In genomic region chr10:17475661-17476060, GRCh38 we compare ENCODE assay signal across 23 cellular contexts. TPM values are rescaled to one million over a fixed set of nuclear protein-coding genes. Genes with fewer than 3 reads are reported as not detected.
DNase-seq lines count a peak whose midpoint lies in the region; ATAC-seq, FAIRE-seq and TF ChIP-seq lines count a peak whose summit lies in the region.
"Had no signal": no experiment of that assay in that cellular context is flagged by ENCODE, and none has a peak within 500 bp of the region (broad histone marks: within the 10 kb centered on the region; RNA-seq: fewer than 3 reads in every experiment).

No MANE protein-coding gene starts in this region.

- H3K23ac ChIP-seq in H1 (ENCODE audit: insufficient read length) = no peak overlapping the region

- no peak overlapping the region for H4K91ac ChIP-seq in H1 (replicated peaks; ENCODE audit: insufficient read length, low read length)

- H3K27me3 ChIP-seq in right lobe of liver (no peaks in the 10 kb centered on the region), HepG2 (ENCODE audit: control insufficient read depth in 1 of 2, insufficient read depth in 2 of 2, low read length in 2 of 2) (peaks cover 0 to 4% of the 10 kb centered on the region in 2 experiments; a peak in 1 of 5 replicates), GM12878 (replicated peaks in 1 of 2; ENCODE audit: control insufficient read depth in 2 of 2, insufficient read depth in 2 of 2, low read length in 1 of 2) (no peaks in the 10 kb centered on the region), H1 (replicated peaks in 1 of 4; ENCODE audit: control insufficient read depth in 3 of 4, extremely low read depth in 1 of 4, insufficient read depth in 3 of 4, low read length in 3 of 4) (peaks cover 0 to 1% (median 0%) of the 10 kb centered on the region in 4 experiments; a peak in 1 of 7 replicates)
- H3K27me3 ChIP-seq: BLaER1 had no signal

- TF ChIP-seq CTCF in right lobe of liver (IDR thresholded peaks at IDR 0.05) = no peak
- TF ChIP-seq CTCF in HepG2 (CRISPR knock-in tag; IDR thresholded peaks at IDR 0.05) = no peak
- no peak for TF ChIP-seq CTCF in GM12878 (IDR thresholded peaks at IDR 0.05 in 2 of 3, conservative IDR thresholded peaks at IDR 0.05 in 1 of 3; ENCODE audit: control insufficient read depth in 2 of 3, extremely low read depth in 1 of 3, insufficient read depth in 1 of 3, low read depth in 3 of 3, low read length in 3 of 3)
- no peak for TF ChIP-seq CTCF in H1 (IDR thresholded peaks at IDR 0.05; ENCODE audit: control extremely low read depth in 1 of 3, insufficient read depth in 1 of 3, low read depth in 1 of 3, low read length in 3 of 3)

- TF ChIP-seq POLR2A in right lobe of liver (IDR thresholded peaks at IDR 0.05) (no peak), HepG2 (IDR thresholded peaks at IDR 0.05; ENCODE audit: insufficient read depth in 1 of 2, low read depth in 2 of 2, low read length in 2 of 2) (no peak), GM12878 (IDR thresholded peaks at IDR 0.05; ENCODE audit: low read depth, low read length) (no peak), H1 (IDR thresholded peaks at IDR 0.05; ENCODE audit: control extremely low read depth in 1 of 2, low read depth in 2 of 2, low read length in 2 of 2) (no peak)

- H3K14ac ChIP-seq in H1 (ENCODE audit: insufficient read length) = no peak overlapping the region

- H2AK5ac ChIP-seq in H1 (ENCODE audit: low read depth, low read length) = no peak overlapping the region

- SMC1A ChIA-PET in GM12878 (lab: Charles Lee; ENCODE audit: uncharacterized antibody, unreplicated experiment) = interaction anchor here (1.0 kb wide), 1 partner anchor 9 kb away, joined by 4 read pairs; no protein-coding TSS in a partner anchor

- H3K4me2 ChIP-seq in HepG2 (ENCODE audit: low read depth, low read length) (no peak overlapping the region), GM12878 (ENCODE audit: control insufficient read depth, insufficient read depth) (no peak overlapping the region), H1 (ENCODE audit: insufficient read depth in 1 of 2, low read depth in 2 of 2, low read length in 2 of 2) (no peak overlapping the region)
- H3K4me2 ChIP-seq: BLaER1 had no signal

- H4K8ac ChIP-seq in H1 (ENCODE audit: extremely low read depth, insufficient read depth, low read length) = no peak overlapping the region

- H3K4me1 ChIP-seq in right lobe of liver = no peaks in the 10 kb centered on the region
- H3K4me1 ChIP-seq in HepG2 (ENCODE audit: insufficient read depth, low read length) = no peaks in the 10 kb centered on the region
- no peaks in the 10 kb centered on the region for H3K4me1 ChIP-seq in GM12878 (ENCODE audit: control insufficient read depth, insufficient read depth, low read length)
- no peaks in the 10 kb centered on the region; a peak in 1 of 7 replicates for H3K4me1 ChIP-seq in H1 (replicated peaks in 1 of 4; ENCODE audit: control insufficient read depth in 3 of 4, insufficient read depth in 4 of 4, low read length in 3 of 4)

- no peak overlapping the region for H3K4ac ChIP-seq in H1 (replicated peaks; ENCODE audit: insufficient read length, low read depth, low read length)

- H2AFZ ChIP-seq in HepG2 (ENCODE audit: low read length) (no peak overlapping the region), GM12878 (ENCODE audit: control insufficient read depth, low read depth, low read length) (no peak overlapping the region), H1 (ENCODE audit: low read length) (no peak overlapping the region)

- H3K9ac ChIP-seq in HepG2 (ENCODE audit: insufficient read depth, low read depth, low read length) (no peak overlapping the region), GM12878 (ENCODE audit: control insufficient read depth, insufficient read depth, low read length) (no peak overlapping the region), H1 (replicated peaks in 1 of 4; ENCODE audit: extremely low read depth in 1 of 4, low read depth in 3 of 4, low read length in 3 of 4) (no peak overlapping the region)
- H3K9ac ChIP-seq: BLaER1 had no signal

- H4K20me1 ChIP-seq in HepG2 (ENCODE audit: insufficient read depth, low read length) (no peaks in the 10 kb centered on the region), GM12878 (ENCODE audit: control insufficient read depth, insufficient read depth) (no peaks in the 10 kb centered on the region), H1 (replicated peaks in 1 of 2; ENCODE audit: control insufficient read depth in 1 of 2, insufficient read depth in 2 of 2, low read length in 2 of 2) (no peaks in the 10 kb centered on the region)
- H4K20me1 ChIP-seq: BLaER1 had no signal

- no peak for DNase-seq in right lobe of liver
- no peak for DNase-seq in HepG2 (ENCODE audit: low spot score)
- no peak for DNase-seq in GM12878 (ENCODE audit: low read depth, low spot score)
- no peak for DNase-seq in H1 (ENCODE audit: low read depth in 1 of 2, low spot score in 2 of 2)
- peak; percentile 70 for DNase-seq in pulmonary artery endothelial cell (ENCODE audit: low read depth, low spot score)
- no peak for DNase-seq in NCI-H2171 treated with DMSO at 0.1 percent for 48 hours (lab: John Stamatoyannopoulos, UW)
- no peak for DNase-seq in activated naive CD4-positive, alpha-beta T cell treated with Interleukin-2 at 50 U/mL for 16 hours
- no peak for DNase-seq in NCI-H2227 (lab: John Stamatoyannopoulos, UW; ENCODE audit: unreplicated experiment)
- DNase-seq: 8988T; Calu3; CD8-positive, alpha-beta T cell; DND-41; EL; HCEC 1CT; HFFc6; KG1 had no signal

- H3K18ac ChIP-seq in H1 (ENCODE audit: extremely low read depth, low read length) = no peak overlapping the region

- ATAC-seq in right lobe of liver (peak in 3 of 4 donors; percentile 23 to 58 (median 33)), HepG2 (no peak), GM12878 (0 out of 3 replicates have a peak, but pooled peaks have one; percentile 35)
- ATAC-seq: CD8-positive, alpha-beta T cell had no signal

- CTCF ChIA-PET in HepG2 (lab: Yijun Ruan, JAX; ENCODE audit: low intra/inter-chr PET ratio, low total read pairs) (no interaction called here), GM12878 (lab: Yijun Ruan, JAX) (no interaction called here), H1 (lab: Charles Lee; ENCODE audit: partially characterized antibody) (no interaction called here)

- no peaks in the 10 kb centered on the region for H3K79me2 ChIP-seq in HepG2 (ENCODE audit: insufficient read depth, low read length)
- H3K79me2 ChIP-seq in GM12878 (ENCODE audit: control insufficient read depth, insufficient read depth, low read length) = no peaks in the 10 kb centered on the region
- H3K79me2 ChIP-seq in H1 (ENCODE audit: control insufficient read depth in 1 of 2, insufficient read depth in 2 of 2, low read length in 2 of 2) = no peaks in the 10 kb centered on the region

- no peaks in the 10 kb centered on the region for H3K36me3 ChIP-seq in right lobe of liver
- H3K36me3 ChIP-seq in HepG2 (replicated peaks in 1 of 2; ENCODE audit: control insufficient read depth in 1 of 2, insufficient read depth in 2 of 2, low read length in 2 of 2) = no peaks in the 10 kb centered on the region
- no peaks in the 10 kb centered on the region for H3K36me3 ChIP-seq in GM12878 (ENCODE audit: control insufficient read depth in 2 of 2, insufficient read depth in 2 of 2, low read length in 1 of 2)
- H3K36me3 ChIP-seq in H1 (ENCODE audit: control insufficient read depth in 2 of 4, insufficient read depth in 4 of 4, low read length in 3 of 4) = no peaks in the 10 kb centered on the region
- H3K36me3 ChIP-seq: BLaER1 had no signal

- no peak overlapping the region for H4K5ac ChIP-seq in H1 (ENCODE audit: insufficient read length, low read depth, low read length)

- H2BK12ac ChIP-seq in H1 (ENCODE audit: low read depth, low read length) = no peak overlapping the region

- TF ChIP-seq EP300 in HepG2 (IDR thresholded peaks at IDR 0.05; ENCODE audit: low read depth in 2 of 2, low read length in 2 of 2) (no peak), HepG2 (CRISPR knock-in tag; IDR thresholded peaks at IDR 0.05; ENCODE audit: borderline replicate concordance) (no peak), GM12878 (IDR thresholded peaks at IDR 0.05; ENCODE audit: borderline replicate concordance in 1 of 2, control insufficient read depth in 1 of 2, low read depth in 2 of 2, low read length in 2 of 2) (no peak), H1 (IDR thresholded peaks at IDR 0.05; ENCODE audit: borderline replicate concordance in 1 of 2, low read depth in 2 of 2, low read length in 2 of 2) (no peak)

- H3K9me3 ChIP-seq in right lobe of liver = no peaks in the 10 kb centered on the region
- no peaks in the 10 kb centered on the region for H3K9me3 ChIP-seq in HepG2 (ENCODE audit: low read length)
- H3K9me3 ChIP-seq in GM12878 (replicated peaks; ENCODE audit: control insufficient read depth, insufficient read depth, low read length) = no peaks in the 10 kb centered on the region; the same call in 2 of the 3 replicates
- H3K9me3 ChIP-seq in H1 (ENCODE audit: insufficient read depth in 2 of 2, low read depth in 1 of 2, low read length in 1 of 2) = no peaks in the 10 kb centered on the region; a peak in 1 of 4 replicates

- no peaks in the 10 kb centered on the region for H3K79me1 ChIP-seq in H1 (ENCODE audit: low read depth, low read length)

- 47% methylated on average over 3 of the region's 3 CpGs for WGBS in right lobe of liver (ENCODE audit: insufficient coverage, low coverage, low lambda C conversion rate, missing lambda C conversion rate)
- WGBS in HepG2 (ENCODE audit: low lambda C conversion rate) = 11% methylated on average over 3 of the region's 3 CpGs
- WGBS in GM12878 (ENCODE audit: insufficient coverage, insufficient replicate concordance, low lambda C conversion rate, missing lambda C conversion rate) = 55% methylated on average over 3 of the region's 3 CpGs
- 89% methylated on average over 3 of the region's 3 CpGs; no CpG with 5 or more reads in 1 of the 2 experiments for WGBS in H1 (ENCODE audit: extremely low coverage in 1 of 2, insufficient coverage in 1 of 2, insufficient read length in 1 of 2, insufficient replicate concordance in 2 of 2, low coverage in 1 of 2, low lambda C conversion rate in 2 of 2, missing lambda C conversion rate in 1 of 2), 2 experiments

- H3K56ac ChIP-seq in H1 (replicated peaks; ENCODE audit: insufficient read length, low read depth, low read length) = no peak overlapping the region

- POLR2A ChIA-PET in HepG2 (lab: Yijun Ruan, JAX) = no interaction called here
- POLR2A ChIA-PET in GM12878 (lab: Charles Lee) = interaction anchor here (0.5 kb wide), 1 partner anchor 681 kb away, joined by 4 read pairs; no protein-coding TSS in a partner anchor
- POLR2A ChIA-PET in H1 (lab: Charles Lee; ENCODE audit: partially characterized antibody) = no interaction called here

- H2BK120ac ChIP-seq in H1 (replicated peaks; ENCODE audit: low read depth, low read length) = peak overlapping the region; percentile 65

- in situ Hi-C loops in HepG2 (cut with HindIII; ENCODE audit: extremely low pct_ligation_motif_present, low pct_unique_long_range_greater_than_20kb) (no loop called here), GM12878 (cut with MboI) (no loop called here)

- H3K4me3 ChIP-seq in right lobe of liver = no peak overlapping the region
- H3K4me3 ChIP-seq in HepG2 (replicated peaks in 1 of 3; ENCODE audit: insufficient read depth in 1 of 3, low read depth in 2 of 3, low read length in 3 of 3) = no peak overlapping the region
- no peak overlapping the region for H3K4me3 ChIP-seq in GM12878
- H3K4me3 ChIP-seq in H1 (ENCODE audit: extremely low read depth in 1 of 4, insufficient read depth in 2 of 4, low read depth in 3 of 4, low read length in 4 of 4) = no peak overlapping the region
- H3K4me3 ChIP-seq: BLaER1 had no signal

- no TSS peak for BruUV-seq in HepG2 (replicated peaks; lab: Mats Ljungman, UMichigan)
- BruUV-seq in GM12878 (replicated peaks; lab: Mats Ljungman, UMichigan) = no TSS peak

- H2BK15ac ChIP-seq in H1 (ENCODE audit: low read length) = no peak overlapping the region

- no peak overlapping the region for H2BK20ac ChIP-seq in H1 (ENCODE audit: low read length)

- no peaks in the 10 kb centered on the region for H3K23me2 ChIP-seq in H1 (ENCODE audit: low read depth, low read length)

- TF ChIP-seq RAD21 in HepG2 (CRISPR knock-in tag; IDR thresholded peaks at IDR 0.05) (no peak), GM12878 (IDR thresholded peaks at IDR 0.05; ENCODE audit: insufficient read depth, low read depth, low read length) (no peak), H1 (IDR thresholded peaks at IDR 0.05 in 1 of 2, conservative IDR thresholded peaks at IDR 0.05 in 1 of 2; ENCODE audit: low read depth in 2 of 2, low read length in 2 of 2) (no peak)

- FAIRE-seq in HepG2 (lab: Jason Lieb, UNC) (no peak), GM12878 (lab: Jason Lieb, UNC) (no peak), H1 (lab: Jason Lieb, UNC) (no peak)
- FAIRE-seq: GM12892, HTR-8/SVneo had no signal

- H3K27ac ChIP-seq in right lobe of liver = no peak overlapping the region
- H3K27ac ChIP-seq in HepG2 (ENCODE audit: extremely low read length, insufficient read depth, low read length) = no peak overlapping the region
- no peak overlapping the region for H3K27ac ChIP-seq in GM12878 (ENCODE audit: control insufficient read depth, insufficient read depth)
- no peak overlapping the region for H3K27ac ChIP-seq in H1 (ENCODE audit: low read depth, low read length)
- H3K27ac ChIP-seq: BLaER1 had no signal

- no peak overlapping the region for H2BK5ac ChIP-seq in H1 (ENCODE audit: low read depth, low read length)

- intact Hi-C loops in right lobe of liver (cut with DNase I) = no loop called here
- intact Hi-C loops in HepG2 (cut with micrococcal nuclease; ENCODE audit: unreplicated experiment) = no loop called here
- intact Hi-C loops in GM12878 (cut with micrococcal nuclease; ENCODE audit: unreplicated experiment) = loop anchor here (2.0 kb wide), 1 partner anchor 35 kb away; no protein-coding TSS in a partner anchor

- RAD21 ChIA-PET in GM12878 (lab: Charles Lee; ENCODE audit: unreplicated experiment) = interaction anchor here (1.0 kb wide), 1 partner anchor 47 kb away, joined by 3 read pairs; no protein-coding TSS in a partner anchor

RNA-seq across cellular contexts. Expression of gene ST8SIA6, which starts 21.3 kb away (rescaled TPM):
- total RNA-seq in right lobe of liver = 1 to 10 TPM in 4 of 6 experiments, under 1 TPM in 2; 0.39 to 2.2 (median 1.4) TPM
- total RNA-seq in HepG2 (2016; rRNA removed; fragmentation: Illumina TruSeq; extraction: Trizol) = not detected in 2 replicates
- total RNA-seq in HepG2 (2016; cell fraction: cytosol; rRNA removed; fragmentation: Illumina TruSeq; extraction: Trizol; ENCODE audit: low read depth) = not detected in 2 replicates
- not detected in 2 replicates for total RNA-seq in HepG2 (2016; cell fraction: insoluble cytoplasmic fraction; rRNA removed; fragmentation: Illumina TruSeq; extraction: Trizol)
- not detected in 2 replicates for total RNA-seq in HepG2 (2016; cell fraction: membrane; rRNA removed; fragmentation: Illumina TruSeq; extraction: Trizol)
- total RNA-seq in HepG2 (2016; cell fraction: nucleus; rRNA removed; fragmentation: Illumina TruSeq; extraction: Trizol) = not detected in 2 replicates
- not detected in 2 replicates for polyA plus RNA-seq in HepG2 (2011; rRNA removed)
- polyA plus RNA-seq in HepG2 (2011; cell fraction: cytosol; rRNA removed) = not detected in 2 replicates
- not detected in 2 replicates for polyA plus RNA-seq in HepG2 (2011; cell fraction: nucleus; rRNA removed)
- not detected in 2 replicates for polyA plus RNA-seq in HepG2 (2012)
- not detected in 2 replicates for polyA plus RNA-seq in HepG2 (2016; cell fraction: cytosol; fragmentation: Illumina TruSeq; extraction: Trizol; ENCODE audit: low read depth)
- polyA plus RNA-seq in HepG2 (2016; cell fraction: insoluble cytoplasmic fraction; fragmentation: Illumina TruSeq; extraction: Trizol; ENCODE audit: low read depth) = not detected in 2 replicates
- not detected in 2 replicates for polyA plus RNA-seq in HepG2 (2016; cell fraction: membrane; fragmentation: Illumina TruSeq; extraction: Trizol; ENCODE audit: low read depth)
- not detected in 2 replicates for polyA plus RNA-seq in HepG2 (2016; cell fraction: nucleus; fragmentation: Illumina TruSeq; extraction: Trizol; ENCODE audit: insufficient read depth, low read depth)
- not detected in 2 replicates for polyA minus RNA-seq in HepG2 (2011; rRNA and poly(A)+ RNA removed; ENCODE audit: low replicate concordance)
- polyA minus RNA-seq in HepG2 (2011; cell fraction: cytosol; rRNA and poly(A)+ RNA removed) = not detected in 2 replicates
- not detected in 2 replicates for polyA minus RNA-seq in HepG2 (2011; cell fraction: nucleus; rRNA and poly(A)+ RNA removed)
- not detected in 2 replicates for total RNA-seq in GM12878 (2013; cell fraction: nucleolus; rRNA removed)
- not detected in 2 replicates for total RNA-seq in GM12878 (2014; rRNA removed)
- not detected in 2 replicates for total RNA-seq in GM12878 (2014; rRNA removed; fragmentation: Illumina TruSeq; extraction: Trizol)
- not detected in 2 replicates for total RNA-seq in GM12878 (2021)
- polyA plus RNA-seq in GM12878 (2011; ENCODE audit: low read depth) = not detected
- 0.22 and 0.29 TPM in 2 replicates for polyA plus RNA-seq in GM12878 (2011; rRNA removed)
- polyA plus RNA-seq in GM12878 (2011; cell fraction: cytosol; rRNA removed) = 0.04 and 0.07 TPM in 2 replicates
- 0.10 and 0.19 TPM in 2 replicates for polyA plus RNA-seq in GM12878 (2011; cell fraction: nucleus; rRNA removed)
- polyA plus RNA-seq in GM12878 (2012) = 0.14 TPM in 1 of 2 replicates, not detected in the other
- polyA plus RNA-seq in GM12878 (2014; fragmentation: Illumina TruSeq; extraction: Trizol) = not detected in 2 replicates
- polyA plus RNA-seq in GM12878 (2014; fragmentation: Nextera tagmentation; extraction: Ambion mirVana) = not detected
- polyA plus RNA-seq in GM12878 (2014; rRNA removed) = not detected in 2 replicates
- polyA plus RNA-seq in GM12878 (2016; fragmentation: Nextera tagmentation; extraction: Ambion mirVana) = not detected
- polyA minus RNA-seq in GM12878 (2011; rRNA and poly(A)+ RNA removed) = 0.10 TPM in 1 of 2 replicates, not detected in the other
- polyA minus RNA-seq in GM12878 (2011; cell fraction: cytosol; rRNA and poly(A)+ RNA removed) = not detected in 2 replicates
- polyA minus RNA-seq in GM12878 (2011; cell fraction: nucleus; rRNA and poly(A)+ RNA removed) = 0.24 TPM in 1 of 2 replicates, not detected in the other
- total RNA-seq in H1 (2021; fragmentation: NEBNext Ultra II Directional; extraction: Animal tissue kit (Norgen Biotek cat#: 25700)) = 1.1 and 1.3 TPM in 2 replicates
- polyA plus RNA-seq in H1 (2011; rRNA removed) = 0.50 and 0.70 TPM in 2 replicates
- polyA plus RNA-seq in H1 (2011; cell fraction: cytosol; rRNA removed) = 0.53 TPM
- 0.84 TPM for polyA plus RNA-seq in H1 (2011; cell fraction: nucleus; rRNA removed)
- polyA plus RNA-seq in H1 (2012, experiment 1 of 2) = 0.61 to 1.1 TPM (median 0.84 TPM) in 4 replicates
- polyA plus RNA-seq in H1 (2012, experiment 2 of 2) = 0.07 TPM
- 1.6 TPM for polyA plus RNA-seq in H1 (2013, experiment 1 of 2)
- 1.5 TPM for polyA plus RNA-seq in H1 (2013, experiment 2 of 2)
- polyA minus RNA-seq in H1 (2011; rRNA and poly(A)+ RNA removed) = 0.69 and 1.1 TPM in 2 replicates
- 1.2 TPM for polyA minus RNA-seq in H1 (2011; cell fraction: cytosol; rRNA and poly(A)+ RNA removed)
- 4.7 TPM for polyA minus RNA-seq in H1 (2011; cell fraction: nucleus; rRNA and poly(A)+ RNA removed)
- 0.53 and 0.79 TPM in 2 replicates for total RNA-seq in pulmonary artery endothelial cell
- total RNA-seq: A673, H4, HFFc6 had no signal
- polyA plus RNA-seq: AG04450, IgD-negative memory B cell had no signal
